12 cellular contexts compared by ENCODE assay signal in genomic region chr19:1070576-1070930, GRCh38. TPM values are rescaled to one million over a fixed set of nuclear protein-coding genes. Genes with fewer than 3 reads are reported as not detected.
A peak's percentile ranks its signal among the peaks of the same experiment; 100 is the strongest.
DNase-seq lines count a peak whose midpoint lies in the region; ATAC-seq, FAIRE-seq and TF ChIP-seq lines count a peak whose summit lies in the region.
"Had no signal": no experiment of that assay in that cellular context is flagged by ENCODE, and none has a peak within 500 bp of the region (broad histone marks: within the 10 kb centered on the region; RNA-seq: fewer than 3 reads in every experiment).

No MANE protein-coding gene starts in this region.

- peaks cover 1% of the 10 kb centered on the region for H3K27me3 Mint-ChIP-seq in activated CD4-positive, alpha-beta T cell treated with anti-CD3 and anti-CD28 coated beads, Interleukin-2, amount 10 ng/mL, durations not matched to agents 24 days and 14 days

- peaks cover 44% of the 10 kb centered on the region for H3K36me3 Mint-ChIP-seq in activated CD4-positive, alpha-beta T cell treated with anti-CD3 and anti-CD28 coated beads, Interleukin-2, amount 10 ng/mL, durations not matched to agents 24 days and 14 days (ENCODE audit: low read depth)

- no peaks in the 10 kb centered on the region for H3K9me3 ChIP-seq in neutrophil
- H3K9me3 ChIP-seq: upper lobe of left lung had no signal

- no peaks in the 10 kb centered on the region for H3K27me3 ChIP-seq in neutrophil

- FAIRE-seq in urothelium cell line (lab: Jason Lieb, UNC), result no peak

- TF ChIP-seq CTCF in epithelial cell of proximal tubule (conservative IDR thresholded peaks at IDR 0.05; ENCODE audit: low read depth, low read length), result peak; percentile 15
- TF ChIP-seq CTCF in neutrophil (IDR thresholded peaks at IDR 0.05), result no peak

- ATAC-seq in GM18868 (IDR thresholded peaks at IDR 0.05; ENCODE audit: unreplicated experiment), result no peak
- ATAC-seq: esophagus mucosa had no signal

- peaks cover 35% of the 10 kb centered on the region for H3K4me1 Mint-ChIP-seq in activated CD4-positive, alpha-beta T cell treated with anti-CD3 and anti-CD28 coated beads, Interleukin-2, amount 10 ng/mL, durations not matched to agents 24 days and 14 days

- H3K36me3 ChIP-seq in neutrophil, result peaks cover 83% of the 10 kb centered on the region

- peak overlapping the region; percentile 60 for H3K27ac ChIP-seq in neutrophil

- DNase-seq in activated CD4-positive, alpha-beta T cell treated with anti-CD3 and anti-CD28 coated beads, Interleukin-2, amount 10 ng/mL, durations not matched to agents 24 days and 14 days, result no peak
- DNase-seq in activated CD4-positive, alpha-beta T cell treated with anti-CD3 and anti-CD28 coated beads for 4 hours, result no peak
- DNase-seq in NCI-H69 (lab: John Stamatoyannopoulos, UW), result peak; percentile 37
- no peak for DNase-seq in epithelial cell of proximal tubule (ENCODE audit: low read depth)
- no peak for DNase-seq in urothelium cell line (ENCODE audit: low spot score)
- no peak for DNase-seq in SHP77 treated with DMSO at 0.1 percent for 48 hours (lab: John Stamatoyannopoulos, UW)
- DNase-seq: C1 segment of cervical spinal cord, NCI-H2107 had no signal

- H3K9me3 Mint-ChIP-seq in activated CD4-positive, alpha-beta T cell treated with anti-CD3 and anti-CD28 coated beads, Interleukin-2, amount 10 ng/mL, durations not matched to agents 24 days and 14 days, result no peaks in the 10 kb centered on the region

- intact Hi-C loops in activated CD4-positive, alpha-beta T cell treated with anti-CD3 and anti-CD28 coated beads, Interleukin-2, amount 10 ng/mL, durations not matched to agents 24 days and 14 days (cut with micrococcal nuclease), result no loop called here

- peak overlapping the region; percentile 98 for H3K4me3 Mint-ChIP-seq in activated CD4-positive, alpha-beta T cell treated with anti-CD3 and anti-CD28 coated beads, Interleukin-2, amount 10 ng/mL, durations not matched to agents 24 days and 14 days

- H3K27ac Mint-ChIP-seq in activated CD4-positive, alpha-beta T cell treated with anti-CD3 and anti-CD28 coated beads, Interleukin-2, amount 10 ng/mL, durations not matched to agents 24 days and 14 days, result no peak overlapping the region

- H3K4me3 ChIP-seq in epithelial cell of proximal tubule (ENCODE audit: low read depth, low read length), result no peak overlapping the region
- peak overlapping the region in 1 of 2 experiments; percentile 10 for H3K4me3 ChIP-seq in neutrophil (ENCODE audit: low read depth in 1 of 2, low read length in 1 of 2)

- H3K4me1 ChIP-seq in neutrophil (ENCODE audit: control insufficient read depth in 1 of 2, insufficient read depth in 1 of 2, low read depth in 1 of 2, low read length in 1 of 2), result peaks cover 79 to 87% of the 10 kb centered on the region in 2 experiments

RNA-seq across cellular contexts. Expression of gene ARHGAP45, which starts 3.6 kb away (rescaled TPM):
- total RNA-seq in activated CD4-positive, alpha-beta T cell treated with anti-CD3 and anti-CD28 coated beads, Interleukin-2, amount 10 ng/mL, durations not matched to agents 24 days and 14 days, result 176 and 183 TPM in 2 replicates
- total RNA-seq in epithelial cell of proximal tubule, result 6.2 and 6.7 TPM in 2 replicates

RNA-seq across cellular contexts. Expression of gene POLR2E, which starts 24.6 kb away (rescaled TPM):
- total RNA-seq in activated CD4-positive, alpha-beta T cell treated with anti-CD3 and anti-CD28 coated beads, Interleukin-2, amount 10 ng/mL, durations not matched to agents 24 days and 14 days, result 273 and 274 TPM in 2 replicates
- 248 and 349 TPM in 2 replicates for total RNA-seq in epithelial cell of proximal tubule

RNA-seq across cellular contexts. Expression of gene ABCA7, which starts 30.6 kb away (rescaled TPM):
- 15.8 TPM in 2 replicates for total RNA-seq in activated CD4-positive, alpha-beta T cell treated with anti-CD3 and anti-CD28 coated beads, Interleukin-2, amount 10 ng/mL, durations not matched to agents 24 days and 14 days
- total RNA-seq in epithelial cell of proximal tubule, result 4.3 and 9.7 TPM in 2 replicates

RNA-seq across cellular contexts. Expression of gene GPX4, which starts 33.2 kb away (rescaled TPM):
- 225 and 239 TPM in 2 replicates for total RNA-seq in activated CD4-positive, alpha-beta T cell treated with anti-CD3 and anti-CD28 coated beads, Interleukin-2, amount 10 ng/mL, durations not matched to agents 24 days and 14 days
- 457 and 656 TPM in 2 replicates for total RNA-seq in epithelial cell of proximal tubule

RNA-seq across cellular contexts. Expression of gene CNN2, which starts 44.1 kb away (rescaled TPM):
- total RNA-seq in activated CD4-positive, alpha-beta T cell treated with anti-CD3 and anti-CD28 coated beads, Interleukin-2, amount 10 ng/mL, durations not matched to agents 24 days and 14 days, result 112 TPM in 2 replicates
- 164 and 281 TPM in 2 replicates for total RNA-seq in epithelial cell of proximal tubule

Comparison
In these comparisons a context has a peak if more than half of its experiments do, and no peak if none do; other contexts are left out.
1. RNA of gene ARHGAP45, which starts 3.6 kb away (total RNA-seq): 176 to 183 TPM in activated CD4-positive, alpha-beta T cell treated with anti-CD3 and anti-CD28 coated beads, Interleukin-2, amount 10 ng/mL, durations not matched to agents 24 days and 14 days; 6.2 to 6.7 TPM in epithelial cell of proximal tubule; every median in the first group is over 10 times any median in the second.